16 cellular contexts compared by ENCODE assay signal in the genomic region with DNA sequence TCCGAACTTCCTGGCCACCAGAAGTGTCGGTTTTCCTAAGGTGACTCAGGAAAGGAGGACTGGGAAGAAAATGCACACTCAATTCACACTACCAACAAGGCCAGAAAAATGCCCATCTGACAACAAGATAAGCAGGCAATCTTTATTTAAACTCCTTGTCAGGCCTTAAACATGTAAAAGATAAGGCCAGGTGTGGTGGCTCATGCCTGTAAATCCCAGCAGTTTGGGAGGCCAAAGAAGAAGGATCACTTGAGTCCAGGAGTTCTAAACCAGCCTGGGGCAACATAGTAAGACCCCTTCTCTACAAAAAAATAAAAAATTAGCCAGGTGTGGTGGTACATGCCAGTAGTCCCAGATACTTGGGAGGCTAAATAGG. TPM values are rescaled to one million over a fixed set of nuclear protein-coding genes. Genes with fewer than 3 reads are reported as not detected.
DNase-seq lines count a peak whose midpoint lies in the region; ATAC-seq, FAIRE-seq and TF ChIP-seq lines count a peak whose summit lies in the region.
"Had no signal": no experiment of that assay in that cellular context is flagged by ENCODE, and none has a peak within 500 bp of the region (broad histone marks: within the 10 kb centered on the region; RNA-seq: fewer than 3 reads in every experiment).

No MANE protein-coding gene starts in this region.

- in situ Hi-C loops in Panc1 (cut with HindIII; ENCODE audit: low pct_unique_long_range_greater_than_20kb, low sequenced_read_pairs) (no loop called here), gastrocnemius medialis (cut with MboI; ENCODE audit: low sequenced_read_pairs in 4 of 4) (no loop called here)

- POLR2A ChIA-PET in A549 (lab: Yijun Ruan, JAX), result interaction anchor here (1.1 to 3.9 kb wide), 4 partner anchors 7 to 24 kb away, joined by 3 to 101 read pairs (median 31); a partner anchor contains a TSS
- POLR2A ChIA-PET in Panc1 (lab: Charles Lee), result interaction anchor here (0.5 kb wide), 1 partner anchor 141 kb away, joined by 3 read pairs; no protein-coding TSS in a partner anchor
- POLR2A ChIA-PET in activated CD4-positive, alpha-beta memory T cell treated with anti-CD3 and anti-CD28 coated beads, Interleukin-2, amount 10 ng/mL, durations not matched to agents 7 days and 5 days (lab: Charles Lee), result no interaction called here

- no peak for TF ChIP-seq RAD21 in A549 (conservative IDR thresholded peaks at IDR 0.05 in 1 of 2, IDR thresholded peaks at IDR 0.05 in 1 of 2)

- no peak overlapping the region for H3K27ac Mint-ChIP-seq in activated CD4-positive, alpha-beta memory T cell treated with anti-CD3 and anti-CD28 coated beads, Interleukin-2, amount 10 ng/mL, durations not matched to agents 7 days and 5 days
- H3K27ac Mint-ChIP-seq: activated B cell treated with CpG ODN at 0.5 μM for 24 hours; activated naive CD8-positive, alpha-beta T cell treated with anti-CD3 and anti-CD28 coated beads, Interleukin-2, amount 50 U/mL, for 24 hours; T-helper 1 cell treated with Interleukin-12 subunit alpha and Interleukin-12 subunit beta and Interleukin-4 antibody, amounts not matched to agents 30 μg/mL and 1 μg/mL, for 36 hours had no signal

- 86% methylated on average over 2 of the region's 2 CpGs for WGBS in A549 (ENCODE audit: missing lambda C conversion rate)
- 91% methylated on average over 2 of the region's 2 CpGs for WGBS in right cardiac atrium

- TF ChIP-seq CTCF in A549 (IDR thresholded peaks at IDR 0.05) (no peak), Panc1 (IDR thresholded peaks at IDR 0.05) (no peak), gastrocnemius medialis (IDR thresholded peaks at IDR 0.05 in 4 of 5, conservative IDR thresholded peaks at IDR 0.05 in 1 of 5) (no peak)

- BruUV-seq in Panc1 (replicated peaks; lab: Mats Ljungman, UMichigan), result no TSS peak

- CTCF ChIA-PET in A549 (lab: Yijun Ruan, JAX) (interaction anchor here (3.4 to 25.0 kb wide), 4 partner anchors 10 to 43 kb away, joined by 19 to 966 read pairs (median 492); a partner anchor contains a TSS), Panc1 (lab: Charles Lee) (interaction anchor here (0.9 to 2.1 kb wide), 2 partner anchors 11 to 35 kb away, joined by 6 to 11 read pairs; no protein-coding TSS in a partner anchor)
- CTCF ChIA-PET in activated CD4-positive, alpha-beta memory T cell treated with anti-CD3 and anti-CD28 coated beads, Interleukin-2, amount 10 ng/mL, durations not matched to agents 7 days and 5 days (lab: Charles Lee), result interaction anchor here (0.6 to 1.5 kb wide), 3 partner anchors 14 to 16 kb away, joined by 3 to 4 read pairs (median 3); no protein-coding TSS in a partner anchor

- H3K4me1 ChIP-seq in A549 (peaks cover 46% of the 10 kb centered on the region), Panc1 (ENCODE audit: control insufficient read depth, insufficient read depth, low read length) (peaks cover 49% of the 10 kb centered on the region), right cardiac atrium (ENCODE audit: control insufficient read depth, insufficient read depth, low read length) (peaks cover 6% of the 10 kb centered on the region), gastrocnemius medialis (no peaks in the 10 kb centered on the region)

- no peak for FAIRE-seq in A549 (lab: Jason Lieb, UNC)

- no peak for DNase-seq in A549 (ENCODE audit: low read depth in 1 of 2, low spot score in 1 of 2)
- DNase-seq in Panc1 (ENCODE audit: low read depth, low spot score), result no peak
- DNase-seq in right cardiac atrium, result no peak
- no peak for DNase-seq in gastrocnemius medialis
- DNase-seq in H7, result no peak
- DNase-seq in activated CD4-positive, alpha-beta memory T cell treated with anti-CD3 and anti-CD28 coated beads, Interleukin-2, amount 10 ng/mL, durations not matched to agents 7 days and 5 days, result no peak
- no peak for DNase-seq in hepatic stellate cell (ENCODE audit: low spot score)
- DNase-seq: activated B cell treated with CpG ODN at 0.5 μM for 24 hours; activated naive CD8-positive, alpha-beta T cell treated with anti-CD3 and anti-CD28 coated beads, Interleukin-2, amount 50 U/mL, for 24 hours; effector CD8-positive, alpha-beta T cell; NCI-H187; NCI-H446; posterior cingulate gyrus; stimulated activated naive CD4-positive, alpha-beta T cell had no signal

- H3K4me1 Mint-ChIP-seq in activated CD4-positive, alpha-beta memory T cell treated with anti-CD3 and anti-CD28 coated beads, Interleukin-2, amount 10 ng/mL, durations not matched to agents 7 days and 5 days, result peaks cover 6% of the 10 kb centered on the region

- H3K27ac ChIP-seq in A549, result peak overlapping the region; percentile 98
- H3K27ac ChIP-seq in Panc1 (ENCODE audit: low read length), result peak overlapping the region; percentile 97
- H3K27ac ChIP-seq in right cardiac atrium (ENCODE audit: low read length), result peak overlapping the region; percentile 33
- H3K27ac ChIP-seq in gastrocnemius medialis, result peak overlapping the region in 3 of 4 donors; percentile 67 to 69 (median 68)

- H3K4me3 Mint-ChIP-seq in activated CD4-positive, alpha-beta memory T cell treated with anti-CD3 and anti-CD28 coated beads, Interleukin-2, amount 10 ng/mL, durations not matched to agents 7 days and 5 days, result no peak overlapping the region
- H3K4me3 Mint-ChIP-seq: activated B cell treated with CpG ODN at 0.5 μM for 24 hours; activated naive CD8-positive, alpha-beta T cell treated with anti-CD3 and anti-CD28 coated beads, Interleukin-2, amount 50 U/mL, for 24 hours; T-helper 1 cell treated with Interleukin-12 subunit alpha and Interleukin-12 subunit beta and Interleukin-4 antibody, amounts not matched to agents 30 μg/mL and 1 μg/mL, for 36 hours had no signal

- H3K36me3 ChIP-seq in Panc1 (ENCODE audit: control insufficient read depth, insufficient read depth, low read length), result no peaks in the 10 kb centered on the region
- H3K36me3 ChIP-seq in gastrocnemius medialis, result no peaks in the 10 kb centered on the region
- no peaks in the 10 kb centered on the region for H3K36me3 ChIP-seq in H7 (replicated peaks; ENCODE audit: control insufficient read depth, insufficient read depth, low read length)

- TF ChIP-seq EP300 in A549 (IDR thresholded peaks at IDR 0.05), result no peak

- H3K4me2 ChIP-seq in A549, result peak overlapping the region; percentile 95; the same call in 1 of the 3 replicates

- H3K9me3 ChIP-seq in A549 (no peaks in the 10 kb centered on the region), Panc1 (ENCODE audit: control insufficient read depth, insufficient read depth, low read depth, low read length) (no peaks in the 10 kb centered on the region), right cardiac atrium (ENCODE audit: control insufficient read depth, low read length) (no peaks in the 10 kb centered on the region), gastrocnemius medialis (no peaks in the 10 kb centered on the region)

- no peak for ATAC-seq in A549
- no peak for ATAC-seq in Panc1
- ATAC-seq in right cardiac atrium, result no peak
- ATAC-seq in gastrocnemius medialis, result no peak
- ATAC-seq in GM21526 (IDR thresholded peaks at IDR 0.05; ENCODE audit: low FRiP score, unreplicated experiment), result no peak
- ATAC-seq: activated naive CD8-positive, alpha-beta T cell treated with anti-CD3 and anti-CD28 coated beads, Interleukin-2, amount 50 U/mL, for 24 hours had no signal

- H3K36me3 Mint-ChIP-seq in activated CD4-positive, alpha-beta memory T cell treated with anti-CD3 and anti-CD28 coated beads, Interleukin-2, amount 10 ng/mL, durations not matched to agents 7 days and 5 days (ENCODE audit: low read depth), result no peaks in the 10 kb centered on the region

- H3K9me3 Mint-ChIP-seq in activated CD4-positive, alpha-beta memory T cell treated with anti-CD3 and anti-CD28 coated beads, Interleukin-2, amount 10 ng/mL, durations not matched to agents 7 days and 5 days, result no peaks in the 10 kb centered on the region
- H3K9me3 Mint-ChIP-seq: activated B cell treated with CpG ODN at 0.5 μM for 24 hours; activated naive CD8-positive, alpha-beta T cell treated with anti-CD3 and anti-CD28 coated beads, Interleukin-2, amount 50 U/mL, for 24 hours; T-helper 1 cell treated with Interleukin-12 subunit alpha and Interleukin-12 subunit beta and Interleukin-4 antibody, amounts not matched to agents 30 μg/mL and 1 μg/mL, for 36 hours had no signal

- H3K27me3 Mint-ChIP-seq in activated CD4-positive, alpha-beta memory T cell treated with anti-CD3 and anti-CD28 coated beads, Interleukin-2, amount 10 ng/mL, durations not matched to agents 7 days and 5 days, result peaks cover under 1% of the 10 kb centered on the region

- no peak overlapping the region for H3K4me3 ChIP-seq in A549
- H3K4me3 ChIP-seq in Panc1 (ENCODE audit: low read depth in 2 of 2, low read length in 2 of 2), result no peak overlapping the region
- no peak overlapping the region for H3K4me3 ChIP-seq in right cardiac atrium (ENCODE audit: low read length)
- no peak overlapping the region for H3K4me3 ChIP-seq in gastrocnemius medialis
- H3K4me3 ChIP-seq in H7 (ENCODE audit: insufficient read depth, low read depth, low read length), result no peak overlapping the region

- no peaks in the 10 kb centered on the region for H3K27me3 ChIP-seq in Panc1 (ENCODE audit: control insufficient read depth, insufficient read depth, low read length)
- no peaks in the 10 kb centered on the region for H3K27me3 ChIP-seq in right cardiac atrium (ENCODE audit: control insufficient read depth, insufficient read depth)
- no peaks in the 10 kb centered on the region for H3K27me3 ChIP-seq in gastrocnemius medialis
- no peaks in the 10 kb centered on the region for H3K27me3 ChIP-seq in H7 (ENCODE audit: control insufficient read depth, insufficient read depth, low read length)

- no peak for TF ChIP-seq POLR2A in A549 (IDR thresholded peaks at IDR 0.05; ENCODE audit: low read length)
- no peak for TF ChIP-seq POLR2A in gastrocnemius medialis (IDR thresholded peaks at IDR 0.05)

- intact Hi-C loops in Panc1 (cut with micrococcal nuclease; ENCODE audit: unreplicated experiment) (no loop called here), right cardiac atrium (cut with DNase I) (no loop called here), gastrocnemius medialis (cut with DNase I; ENCODE audit: low total_unique reads) (no loop called here)

RNA-seq across cellular contexts. Expression of a gene that starts 7.6 kb away (rescaled TPM):
- polyA plus RNA-seq in A549 (2011; rRNA removed) (237 and 250 TPM in 2 replicates), A549 (2017; fragmentation: RNase III; extraction: RNeasy Plus Mini Kit Qiagen cat#74134 plus additional on column Dnase treatment) (257 to 432 TPM (median 387 TPM) in 3 replicates), right cardiac atrium (273 TPM)
- 951 and 1,146 TPM in 2 replicates for polyA plus RNA-seq in A549 (2012; cell fraction: cytosol; rRNA removed)
- 1,622 and 2,122 TPM in 2 replicates for polyA plus RNA-seq in A549 (2012; cell fraction: nucleus; rRNA removed)
- polyA minus RNA-seq in A549 (2011; rRNA and poly(A)+ RNA removed), result 188 and 250 TPM in 2 replicates
- total RNA-seq in Panc1 (2021; ENCODE audit: unreplicated experiment) (152 TPM), right cardiac atrium (100 to 1,000 TPM; 122 to 188 (median 134) TPM), gastrocnemius medialis (100 to 1,000 TPM; 115 to 206 (median 148) TPM)
- polyA plus RNA-seq in Panc1 (2012; ENCODE audit: insufficient read length), result 185 TPM
- 424 and 491 TPM in 2 replicates for total RNA-seq in H7 (2014; rRNA removed; shearing (Covaris generic))
- under 1 TPM; 0.48 to 0.58 TPM for total RNA-seq in activated CD4-positive, alpha-beta memory T cell treated with anti-CD3 and anti-CD28 coated beads, Interleukin-2, amount 10 ng/mL, durations not matched to agents 7 days and 5 days

RNA-seq across cellular contexts. Expression of a gene that starts 40.2 kb away (rescaled TPM):
- not detected in 2 replicates for polyA plus RNA-seq in A549 (2011; rRNA removed)
- polyA plus RNA-seq in A549 (2012; cell fraction: cytosol; rRNA removed), result not detected in 2 replicates
- not detected in 2 replicates for polyA plus RNA-seq in A549 (2012; cell fraction: nucleus; rRNA removed)
- polyA plus RNA-seq in A549 (2017; fragmentation: RNase III; extraction: RNeasy Plus Mini Kit Qiagen cat#74134 plus additional on column Dnase treatment), result not detected in 3 replicates
- not detected in 2 replicates for polyA minus RNA-seq in A549 (2011; rRNA and poly(A)+ RNA removed)
- total RNA-seq in Panc1 (2021; ENCODE audit: unreplicated experiment), result not detected
- not detected for polyA plus RNA-seq in Panc1 (2012; ENCODE audit: insufficient read length)
- total RNA-seq in right cardiac atrium, result 10 to 100 TPM in 1 of 4 donors, 1 to 10 TPM in 3; 3.1 to 13.2 (median 9.0) TPM
- 29.5 TPM for polyA plus RNA-seq in right cardiac atrium
- total RNA-seq in gastrocnemius medialis, result 10 to 100 TPM in 1 of 4 donors, 1 to 10 TPM in 3; 3.9 to 10.4 (median 4.3) TPM
- total RNA-seq in H7 (2014; rRNA removed; shearing (Covaris generic)), result 0.21 TPM in 1 of 2 replicates, not detected in the other
- not detected for total RNA-seq in activated CD4-positive, alpha-beta memory T cell treated with anti-CD3 and anti-CD28 coated beads, Interleukin-2, amount 10 ng/mL, durations not matched to agents 7 days and 5 days
- total RNA-seq: activated B cell treated with CpG ODN at 0.5 μM for 24 hours had no signal

Comparison
In these comparisons a context has a peak if more than half of its experiments do, and no peak if none do; other contexts are left out.
1. H3K27ac ChIP-seq: peak in every context shown above with its lines; median percentile 98 in A549; 97 in Panc1; 68 in gastrocnemius medialis; 33 in right cardiac atrium.
2. RNA of a gene that starts 7.6 kb away (total RNA-seq): 424 to 491 TPM in H7, 115 to 206 TPM in gastrocnemius medialis, 152 TPM in Panc1 (single experiment) and 122 to 188 TPM in right cardiac atrium; 0.48 to 0.58 TPM in activated CD4-positive, alpha-beta memory T cell treated with anti-CD3 and anti-CD28 coated beads, Interleukin-2, amount 10 ng/mL, durations not matched to agents 7 days and 5 days; every median in the first group is over 10 times any median in the second.